ENCODE assay signal across 7 cellular contexts in genomic region chr13:40149611-40150283, GRCh38.
DNase-seq lines count a peak whose midpoint lies in the region; ATAC-seq and TF ChIP-seq lines count a peak whose summit lies in the region.

No MANE protein-coding gene starts in this region.

- H3K27ac ChIP-seq in stomach smooth muscle (ENCODE audit: low read length) = peak overlapping the region; percentile 64

- TF ChIP-seq CTCF in astrocyte of the spinal cord (IDR thresholded peaks at IDR 0.05; ENCODE audit: low read depth, low read length) = no peak
- no peak for TF ChIP-seq CTCF in kidney epithelial cell (IDR thresholded peaks at IDR 0.05; ENCODE audit: insufficient read depth, low read length, poor library complexity, severe bottlenecking)

- H3K36me3 ChIP-seq in kidney epithelial cell (ENCODE audit: control insufficient read depth, insufficient read depth, low read length) (no peaks in the 10 kb centered on the region), stomach smooth muscle (ENCODE audit: control insufficient read depth in 2 of 2, insufficient read depth in 2 of 2, low read length in 2 of 2) (no peaks in the 10 kb centered on the region)

- no peaks in the 10 kb centered on the region for H3K9me3 ChIP-seq in stomach smooth muscle (ENCODE audit: control insufficient read depth in 2 of 2, low read length in 2 of 2)

- in situ Hi-C loops in astrocyte of the spinal cord (cut with HindIII; ENCODE audit: low sequenced_read_pairs) = no loop called here

- peak; percentile 85 for DNase-seq in HT1080 (ENCODE audit: low read depth)
- peak; percentile 78 for DNase-seq in astrocyte of the spinal cord (ENCODE audit: low read depth, low spot score)
- peak; percentile 62 for DNase-seq in kidney epithelial cell (ENCODE audit: low read depth)
- DNase-seq in SHP77 treated with DMSO at 0.1 percent for 48 hours (lab: John Stamatoyannopoulos, UW) = no peak
- no peak for DNase-seq in NCI-H526 (lab: John Stamatoyannopoulos, UW)

- no peaks in the 10 kb centered on the region for H3K27me3 ChIP-seq in kidney epithelial cell (ENCODE audit: control insufficient read depth, insufficient read depth, low read length)
- no peaks in the 10 kb centered on the region for H3K27me3 ChIP-seq in stomach smooth muscle (ENCODE audit: control insufficient read depth in 1 of 2, insufficient read depth in 2 of 2, low read length in 2 of 2)

- H3K4me1 ChIP-seq in stomach smooth muscle (ENCODE audit: control insufficient read depth, insufficient read depth, low read length) = peaks cover 7% of the 10 kb centered on the region

- no peak overlapping the region for H3K4me3 ChIP-seq in astrocyte of the spinal cord (ENCODE audit: low read depth, low read length)
- H3K4me3 ChIP-seq in kidney epithelial cell (ENCODE audit: low read depth, low read length) = no peak overlapping the region
- H3K4me3 ChIP-seq in stomach smooth muscle (ENCODE audit: low read length in 2 of 2) = no peak overlapping the region

- no peak for ATAC-seq in GM18868 (IDR thresholded peaks at IDR 0.05; ENCODE audit: unreplicated experiment)

- no peak overlapping the region for H3K9ac ChIP-seq in stomach smooth muscle (ENCODE audit: low read length in 2 of 2)

Comparison
In these comparisons a context has a peak if more than half of its experiments do, and no peak if none do; other contexts are left out.
1. DNase-seq: peak in HT1080 (single experiment), astrocyte of the spinal cord (single experiment) and kidney epithelial cell (single experiment); none in SHP77 treated with DMSO at 0.1 percent for 48 hours (single experiment) and NCI-H526 (0 of 2).